Comparison of ENCODE assay signal across 15 cellular contexts in genomic region chr12:10276774-10277173, GRCh38.
"Had no signal": no experiment of that assay in that cellular context is flagged by ENCODE, and none has a peak within 500 bp of the region (broad histone marks: within the 10 kb centered on the region; RNA-seq: fewer than 3 reads in every experiment).

No MANE protein-coding gene starts in this region.

- H3K36me3 ChIP-seq: left lung, tibial nerve had no signal

- DNase-seq: activated CD4-positive, alpha-beta T cell treated with anti-CD3 and anti-CD28 coated beads for 36 hours; activated CD4-positive, alpha-beta T cell treated with anti-CD3 and anti-CD28 coated beads, Interleukin-2, amount 50 U/mL, for 48 hours; activated naive CD4-positive, alpha-beta T cell treated with anti-CD3 and anti-CD28 coated beads for 36 hours; activated T-cell treated with anti-CD3 and anti-CD28 coated beads, Interleukin-2, amount 50 U/mL, for 24 hours; caudate nucleus; dorsolateral prefrontal cortex; glutamatergic neuron; hippocampal formation; left lung; stimulated activated naive CD4-positive, alpha-beta T cell had no signal

- H3K27me3 ChIP-seq: dorsolateral prefrontal cortex, left lung, tibial nerve had no signal

- H3K36me3 Mint-ChIP-seq: brain had no signal

- H3K9me3 ChIP-seq: left lung had no signal

- H3K27ac ChIP-seq: dorsolateral prefrontal cortex, left lung, tibial nerve, VCaP had no signal

- H3K4me3 Mint-ChIP-seq: activated CD4-positive, alpha-beta T cell treated with anti-CD3 and anti-CD28 coated beads for 36 hours; activated naive CD4-positive, alpha-beta T cell treated with anti-CD3 and anti-CD28 coated beads for 36 hours; activated T-cell treated with anti-CD3 and anti-CD28 coated beads, Interleukin-2, amount 50 U/mL, for 24 hours; brain; mesothelial cell of epicardium; T-helper 1 cell treated with Interleukin-12 subunit alpha and Interleukin-12 subunit beta and Interleukin-4 antibody, amounts not matched to agents 30 μg/mL and 1 μg/mL, for 36 hours had no signal

- H3K27ac Mint-ChIP-seq: activated CD4-positive, alpha-beta T cell treated with anti-CD3 and anti-CD28 coated beads for 36 hours; activated naive CD4-positive, alpha-beta T cell treated with anti-CD3 and anti-CD28 coated beads for 36 hours; activated T-cell treated with anti-CD3 and anti-CD28 coated beads, Interleukin-2, amount 50 U/mL, for 24 hours; brain; mesothelial cell of epicardium; T-helper 1 cell treated with Interleukin-12 subunit alpha and Interleukin-12 subunit beta and Interleukin-4 antibody, amounts not matched to agents 30 μg/mL and 1 μg/mL, for 36 hours had no signal

- ATAC-seq: activated CD4-positive, alpha-beta T cell treated with anti-CD3 and anti-CD28 coated beads for 36 hours; left lung had no signal

- H3K4me1 ChIP-seq: left lung, tibial nerve had no signal

- H3K4me1 Mint-ChIP-seq: activated CD4-positive, alpha-beta T cell treated with anti-CD3 and anti-CD28 coated beads for 36 hours; brain had no signal

- H3K4me3 ChIP-seq: dorsolateral prefrontal cortex, left lung, tibial nerve had no signal

- H3K27me3 Mint-ChIP-seq: brain had no signal
